In the genomic region with DNA sequence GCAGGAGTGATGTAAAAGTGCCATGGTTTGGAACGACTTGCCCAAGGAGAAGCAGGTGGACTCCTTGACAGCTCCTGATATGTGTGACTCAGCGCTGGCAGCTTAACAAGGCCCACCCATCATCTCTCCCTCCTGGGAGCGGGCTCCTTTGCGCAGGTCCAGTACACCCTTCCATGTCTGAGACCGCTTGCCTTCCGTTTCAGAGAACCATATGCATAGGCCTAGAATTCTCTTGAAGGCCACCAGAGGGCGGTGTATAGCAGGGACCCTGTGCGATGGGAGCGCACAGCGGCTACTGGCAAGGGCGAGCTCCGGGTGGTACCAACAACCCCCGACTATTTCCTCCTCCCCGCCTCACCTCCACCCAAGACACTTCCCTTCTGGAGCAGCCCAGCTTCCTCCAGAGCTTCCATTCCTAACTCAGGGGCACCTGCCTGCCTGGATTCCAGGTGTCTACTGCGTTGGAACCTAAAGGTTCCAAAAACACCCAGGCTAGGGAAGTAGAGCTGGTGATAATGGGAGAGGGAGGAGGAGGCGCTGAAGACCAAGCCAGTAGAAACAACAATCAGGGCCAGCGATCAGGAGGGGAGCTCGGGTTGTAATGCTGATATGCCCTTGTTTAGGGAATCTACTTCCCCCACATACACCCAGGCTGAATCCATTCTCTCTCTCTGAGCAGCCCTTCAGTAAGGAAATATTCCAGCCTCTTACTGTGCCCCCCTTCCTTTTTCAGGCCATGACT, we compare ENCODE assay signal across 1 cellular context.
TF ChIP-seq lines count a peak whose summit lies in the region.

No MANE protein-coding gene starts in this region.

TF ChIP-seq in K562, 482 proteins besides CTCF, POLR2A, EP300 and RAD21 (continued from another document and continues in another):
- TF ChIP-seq, protein P1, sequence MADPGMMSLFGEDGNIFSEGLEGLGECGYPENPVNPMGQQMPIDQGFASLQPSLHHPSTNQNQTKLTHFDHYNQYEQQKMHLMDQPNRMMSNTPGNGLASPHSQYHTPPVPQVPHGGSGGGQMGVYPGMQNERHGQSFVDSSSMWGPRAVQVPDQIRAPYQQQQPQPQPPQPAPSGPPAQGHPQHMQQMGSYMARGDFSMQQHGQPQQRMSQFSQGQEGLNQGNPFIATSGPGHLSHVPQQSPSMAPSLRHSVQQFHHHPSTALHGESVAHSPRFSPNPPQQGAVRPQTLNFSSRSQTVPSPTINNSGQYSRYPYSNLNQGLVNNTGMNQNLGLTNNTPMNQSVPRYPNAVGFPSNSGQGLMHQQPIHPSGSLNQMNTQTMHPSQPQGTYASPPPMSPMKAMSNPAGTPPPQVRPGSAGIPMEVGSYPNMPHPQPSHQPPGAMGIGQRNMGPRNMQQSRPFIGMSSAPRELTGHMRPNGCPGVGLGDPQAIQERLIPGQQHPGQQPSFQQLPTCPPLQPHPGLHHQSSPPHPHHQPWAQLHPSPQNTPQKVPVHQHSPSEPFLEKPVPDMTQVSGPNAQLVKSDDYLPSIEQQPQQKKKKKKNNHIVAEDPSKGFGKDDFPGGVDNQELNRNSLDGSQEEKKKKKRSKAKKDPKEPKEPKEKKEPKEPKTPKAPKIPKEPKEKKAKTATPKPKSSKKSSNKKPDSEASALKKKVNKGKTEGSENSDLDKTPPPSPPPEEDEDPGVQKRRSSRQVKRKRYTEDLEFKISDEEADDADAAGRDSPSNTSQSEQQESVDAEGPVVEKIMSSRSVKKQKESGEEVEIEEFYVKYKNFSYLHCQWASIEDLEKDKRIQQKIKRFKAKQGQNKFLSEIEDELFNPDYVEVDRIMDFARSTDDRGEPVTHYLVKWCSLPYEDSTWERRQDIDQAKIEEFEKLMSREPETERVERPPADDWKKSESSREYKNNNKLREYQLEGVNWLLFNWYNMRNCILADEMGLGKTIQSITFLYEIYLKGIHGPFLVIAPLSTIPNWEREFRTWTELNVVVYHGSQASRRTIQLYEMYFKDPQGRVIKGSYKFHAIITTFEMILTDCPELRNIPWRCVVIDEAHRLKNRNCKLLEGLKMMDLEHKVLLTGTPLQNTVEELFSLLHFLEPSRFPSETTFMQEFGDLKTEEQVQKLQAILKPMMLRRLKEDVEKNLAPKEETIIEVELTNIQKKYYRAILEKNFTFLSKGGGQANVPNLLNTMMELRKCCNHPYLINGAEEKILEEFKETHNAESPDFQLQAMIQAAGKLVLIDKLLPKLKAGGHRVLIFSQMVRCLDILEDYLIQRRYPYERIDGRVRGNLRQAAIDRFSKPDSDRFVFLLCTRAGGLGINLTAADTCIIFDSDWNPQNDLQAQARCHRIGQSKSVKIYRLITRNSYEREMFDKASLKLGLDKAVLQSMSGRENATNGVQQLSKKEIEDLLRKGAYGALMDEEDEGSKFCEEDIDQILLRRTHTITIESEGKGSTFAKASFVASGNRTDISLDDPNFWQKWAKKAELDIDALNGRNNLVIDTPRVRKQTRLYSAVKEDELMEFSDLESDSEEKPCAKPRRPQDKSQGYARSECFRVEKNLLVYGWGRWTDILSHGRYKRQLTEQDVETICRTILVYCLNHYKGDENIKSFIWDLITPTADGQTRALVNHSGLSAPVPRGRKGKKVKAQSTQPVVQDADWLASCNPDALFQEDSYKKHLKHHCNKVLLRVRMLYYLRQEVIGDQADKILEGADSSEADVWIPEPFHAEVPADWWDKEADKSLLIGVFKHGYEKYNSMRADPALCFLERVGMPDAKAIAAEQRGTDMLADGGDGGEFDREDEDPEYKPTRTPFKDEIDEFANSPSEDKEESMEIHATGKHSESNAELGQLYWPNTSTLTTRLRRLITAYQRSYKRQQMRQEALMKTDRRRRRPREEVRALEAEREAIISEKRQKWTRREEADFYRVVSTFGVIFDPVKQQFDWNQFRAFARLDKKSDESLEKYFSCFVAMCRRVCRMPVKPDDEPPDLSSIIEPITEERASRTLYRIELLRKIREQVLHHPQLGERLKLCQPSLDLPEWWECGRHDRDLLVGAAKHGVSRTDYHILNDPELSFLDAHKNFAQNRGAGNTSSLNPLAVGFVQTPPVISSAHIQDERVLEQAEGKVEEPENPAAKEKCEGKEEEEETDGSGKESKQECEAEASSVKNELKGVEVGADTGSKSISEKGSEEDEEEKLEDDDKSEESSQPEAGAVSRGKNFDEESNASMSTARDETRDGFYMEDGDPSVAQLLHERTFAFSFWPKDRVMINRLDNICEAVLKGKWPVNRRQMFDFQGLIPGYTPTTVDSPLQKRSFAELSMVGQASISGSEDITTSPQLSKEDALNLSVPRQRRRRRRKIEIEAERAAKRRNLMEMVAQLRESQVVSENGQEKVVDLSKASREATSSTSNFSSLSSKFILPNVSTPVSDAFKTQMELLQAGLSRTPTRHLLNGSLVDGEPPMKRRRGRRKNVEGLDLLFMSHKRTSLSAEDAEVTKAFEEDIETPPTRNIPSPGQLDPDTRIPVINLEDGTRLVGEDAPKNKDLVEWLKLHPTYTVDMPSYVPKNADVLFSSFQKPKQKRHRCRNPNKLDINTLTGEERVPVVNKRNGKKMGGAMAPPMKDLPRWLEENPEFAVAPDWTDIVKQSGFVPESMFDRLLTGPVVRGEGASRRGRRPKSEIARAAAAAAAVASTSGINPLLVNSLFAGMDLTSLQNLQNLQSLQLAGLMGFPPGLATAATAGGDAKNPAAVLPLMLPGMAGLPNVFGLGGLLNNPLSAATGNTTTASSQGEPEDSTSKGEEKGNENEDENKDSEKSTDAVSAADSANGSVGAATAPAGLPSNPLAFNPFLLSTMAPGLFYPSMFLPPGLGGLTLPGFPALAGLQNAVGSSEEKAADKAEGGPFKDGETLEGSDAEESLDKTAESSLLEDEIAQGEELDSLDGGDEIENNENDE (IDR thresholded peaks at IDR 0.05; ENCODE audit: low read depth, low read length) = no peak
- no peak for TF ChIP-seq NELFE (IDR thresholded peaks at IDR 0.05; ENCODE audit: insufficient read depth, insufficient read length)
- no peak for TF ChIP-seq SIN3A (IDR thresholded peaks at IDR 0.05; ENCODE audit: borderline replicate concordance in 2 of 2, control insufficient read depth in 1 of 2, low read depth in 2 of 2, low read length in 2 of 2)
- 0 out of 2 replicates have a peak, but pooled peaks have one; percentile 34 for TF ChIP-seq RB1 (IDR thresholded peaks at IDR 0.05; ENCODE audit: low read depth)
- no peak for TF ChIP-seq BRCA1 (IDR thresholded peaks at IDR 0.05)
- TF ChIP-seq BRCA1 (CRISPR knock-in tag; IDR thresholded peaks at IDR 0.05) = no peak
- TF ChIP-seq, protein P2, sequence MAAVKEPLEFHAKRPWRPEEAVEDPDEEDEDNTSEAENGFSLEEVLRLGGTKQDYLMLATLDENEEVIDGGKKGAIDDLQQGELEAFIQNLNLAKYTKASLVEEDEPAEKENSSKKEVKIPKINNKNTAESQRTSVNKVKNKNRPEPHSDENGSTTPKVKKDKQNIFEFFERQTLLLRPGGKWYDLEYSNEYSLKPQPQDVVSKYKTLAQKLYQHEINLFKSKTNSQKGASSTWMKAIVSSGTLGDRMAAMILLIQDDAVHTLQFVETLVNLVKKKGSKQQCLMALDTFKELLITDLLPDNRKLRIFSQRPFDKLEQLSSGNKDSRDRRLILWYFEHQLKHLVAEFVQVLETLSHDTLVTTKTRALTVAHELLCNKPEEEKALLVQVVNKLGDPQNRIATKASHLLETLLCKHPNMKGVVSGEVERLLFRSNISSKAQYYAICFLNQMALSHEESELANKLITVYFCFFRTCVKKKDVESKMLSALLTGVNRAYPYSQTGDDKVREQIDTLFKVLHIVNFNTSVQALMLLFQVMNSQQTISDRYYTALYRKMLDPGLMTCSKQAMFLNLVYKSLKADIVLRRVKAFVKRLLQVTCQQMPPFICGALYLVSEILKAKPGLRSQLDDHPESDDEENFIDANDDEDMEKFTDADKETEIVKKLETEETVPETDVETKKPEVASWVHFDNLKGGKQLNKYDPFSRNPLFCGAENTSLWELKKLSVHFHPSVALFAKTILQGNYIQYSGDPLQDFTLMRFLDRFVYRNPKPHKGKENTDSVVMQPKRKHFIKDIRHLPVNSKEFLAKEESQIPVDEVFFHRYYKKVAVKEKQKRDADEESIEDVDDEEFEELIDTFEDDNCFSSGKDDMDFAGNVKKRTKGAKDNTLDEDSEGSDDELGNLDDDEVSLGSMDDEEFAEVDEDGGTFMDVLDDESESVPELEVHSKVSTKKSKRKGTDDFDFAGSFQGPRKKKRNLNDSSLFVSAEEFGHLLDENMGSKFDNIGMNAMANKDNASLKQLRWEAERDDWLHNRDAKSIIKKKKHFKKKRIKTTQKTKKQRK (IDR thresholded peaks at IDR 0.05; ENCODE audit: borderline replicate concordance, low read depth, low read length) = no peak
- TF ChIP-seq, protein P3, sequence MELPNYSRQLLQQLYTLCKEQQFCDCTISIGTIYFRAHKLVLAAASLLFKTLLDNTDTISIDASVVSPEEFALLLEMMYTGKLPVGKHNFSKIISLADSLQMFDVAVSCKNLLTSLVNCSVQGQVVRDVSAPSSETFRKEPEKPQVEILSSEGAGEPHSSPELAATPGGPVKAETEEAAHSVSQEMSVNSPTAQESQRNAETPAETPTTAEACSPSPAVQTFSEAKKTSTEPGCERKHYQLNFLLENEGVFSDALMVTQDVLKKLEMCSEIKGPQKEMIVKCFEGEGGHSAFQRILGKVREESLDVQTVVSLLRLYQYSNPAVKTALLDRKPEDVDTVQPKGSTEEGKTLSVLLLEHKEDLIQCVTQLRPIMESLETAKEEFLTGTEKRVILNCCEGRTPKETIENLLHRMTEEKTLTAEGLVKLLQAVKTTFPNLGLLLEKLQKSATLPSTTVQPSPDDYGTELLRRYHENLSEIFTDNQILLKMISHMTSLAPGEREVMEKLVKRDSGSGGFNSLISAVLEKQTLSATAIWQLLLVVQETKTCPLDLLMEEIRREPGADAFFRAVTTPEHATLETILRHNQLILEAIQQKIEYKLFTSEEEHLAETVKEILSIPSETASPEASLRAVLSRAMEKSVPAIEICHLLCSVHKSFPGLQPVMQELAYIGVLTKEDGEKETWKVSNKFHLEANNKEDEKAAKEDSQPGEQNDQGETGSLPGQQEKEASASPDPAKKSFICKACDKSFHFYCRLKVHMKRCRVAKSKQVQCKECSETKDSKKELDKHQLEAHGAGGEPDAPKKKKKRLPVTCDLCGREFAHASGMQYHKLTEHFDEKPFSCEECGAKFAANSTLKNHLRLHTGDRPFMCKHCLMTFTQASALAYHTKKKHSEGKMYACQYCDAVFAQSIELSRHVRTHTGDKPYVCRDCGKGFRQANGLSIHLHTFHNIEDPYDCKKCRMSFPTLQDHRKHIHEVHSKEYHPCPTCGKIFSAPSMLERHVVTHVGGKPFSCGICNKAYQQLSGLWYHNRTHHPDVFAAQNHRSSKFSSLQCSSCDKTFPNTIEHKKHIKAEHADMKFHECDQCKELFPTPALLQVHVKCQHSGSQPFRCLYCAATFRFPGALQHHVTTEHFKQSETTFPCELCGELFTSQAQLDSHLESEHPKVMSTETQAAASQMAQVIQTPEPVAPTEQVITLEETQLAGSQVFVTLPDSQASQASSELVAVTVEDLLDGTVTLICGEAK (IDR thresholded peaks at IDR 0.05) = no peak; the same call in 1 of the 2 replicates
- TF ChIP-seq, protein P3 (CRISPR knock-in tag; IDR thresholded peaks at IDR 0.05) = no peak
- TF ChIP-seq SPI1 (IDR thresholded peaks at IDR 0.05; ENCODE audit: borderline replicate concordance, low read depth, low read length) = no peak
- peak in 1 of 3 experiments; percentile 47 for TF ChIP-seq YY1 (IDR thresholded peaks at IDR 0.05; ENCODE audit: borderline replicate concordance in 1 of 3, control insufficient read depth in 1 of 3, extremely low read depth in 1 of 3, insufficient read depth in 3 of 3, insufficient read length in 1 of 3, insufficient replicate concordance in 2 of 3, low read depth in 1 of 3, low read length in 2 of 3)
- TF ChIP-seq, protein P4, sequence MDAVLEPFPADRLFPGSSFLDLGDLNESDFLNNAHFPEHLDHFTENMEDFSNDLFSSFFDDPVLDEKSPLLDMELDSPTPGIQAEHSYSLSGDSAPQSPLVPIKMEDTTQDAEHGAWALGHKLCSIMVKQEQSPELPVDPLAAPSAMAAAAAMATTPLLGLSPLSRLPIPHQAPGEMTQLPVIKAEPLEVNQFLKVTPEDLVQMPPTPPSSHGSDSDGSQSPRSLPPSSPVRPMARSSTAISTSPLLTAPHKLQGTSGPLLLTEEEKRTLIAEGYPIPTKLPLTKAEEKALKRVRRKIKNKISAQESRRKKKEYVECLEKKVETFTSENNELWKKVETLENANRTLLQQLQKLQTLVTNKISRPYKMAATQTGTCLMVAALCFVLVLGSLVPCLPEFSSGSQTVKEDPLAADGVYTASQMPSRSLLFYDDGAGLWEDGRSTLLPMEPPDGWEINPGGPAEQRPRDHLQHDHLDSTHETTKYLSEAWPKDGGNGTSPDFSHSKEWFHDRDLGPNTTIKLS (IDR thresholded peaks at IDR 0.05; ENCODE audit: borderline replicate concordance, low read depth) = no peak
- 0 out of 2 replicates have a peak, but pooled peaks have one; percentile 43 for TF ChIP-seq POLR2G (IDR thresholded peaks at IDR 0.05; ENCODE audit: low read depth, low read length)
- no peak for TF ChIP-seq ZNF197 (CRISPR knock-in tag; IDR thresholded peaks at IDR 0.05; ENCODE audit: low read depth)
